21 cellular contexts compared by ENCODE assay signal in genomic region chr6:87692097-87692496, GRCh38. TPM values are rescaled to one million over a fixed set of nuclear protein-coding genes. Genes with fewer than 3 reads are reported as not detected.
DNase-seq lines count a peak whose midpoint lies in the region; ATAC-seq and TF ChIP-seq lines count a peak whose summit lies in the region.
"Had no signal": no experiment of that assay in that cellular context is flagged by ENCODE, and none has a peak within 500 bp of the region (broad histone marks: within the 10 kb centered on the region; RNA-seq: fewer than 3 reads in every experiment).

No MANE protein-coding gene starts in this region.

- DNase-seq in heart right ventricle = no peak
- no peak for DNase-seq in cardiac septum (ENCODE audit: low spot score)
- no peak for DNase-seq in upper lobe of right lung
- no peak for DNase-seq in anterior cingulate cortex (lab: John Stamatoyannopoulos, UW)
- no peak for DNase-seq in endodermal cell
- no peak for DNase-seq in T-helper 2 cell treated with Interferon-gamma antibody and Interleukin-4, amounts not matched to agents 5 μg/mL and 100 μg/mL, for 36 hours (ENCODE audit: low spot score)
- DNase-seq: activated CD4-positive, alpha-beta T cell treated with anti-CD3 and anti-CD28 coated beads for 1 hour; activated CD8-positive, alpha-beta memory T cell treated with anti-CD3 and anti-CD28 coated beads, Interleukin-2, amount 50 U/mL, for 4 hours; activated naive CD8-positive, alpha-beta T cell treated with anti-CD3 and anti-CD28 coated beads, Interleukin-2, amount 10 ng/mL, durations not matched to agents 7 days and 5 days; central memory CD4-positive, alpha-beta T cell; effector memory CD4-positive, alpha-beta T cell; hypothalamus; Karpas-422; NCI-H1417; occipital lobe; SHP77 treated with DMSO at 0.1 percent for 48 hours; stimulated activated naive CD4-positive, alpha-beta T cell; T-helper 2 cell had no signal

- H3K27me3 Mint-ChIP-seq in endodermal cell (ENCODE audit: insufficient read depth) = no peaks in the 10 kb centered on the region
- H3K27me3 Mint-ChIP-seq in T-helper 2 cell treated with Interferon-gamma antibody and Interleukin-4, amounts not matched to agents 5 μg/mL and 100 μg/mL, for 36 hours (ENCODE audit: low read depth) = no peaks in the 10 kb centered on the region
- H3K27me3 Mint-ChIP-seq: activated naive CD8-positive, alpha-beta T cell treated with anti-CD3 and anti-CD28 coated beads, Interleukin-2, amount 10 ng/mL, durations not matched to agents 7 days and 5 days had no signal

- H3K9me2 ChIP-seq in OCI-LY1 (ENCODE audit: low read depth, low read length) = no peaks in the 10 kb centered on the region

- intact Hi-C loops in heart right ventricle (cut with DNase I) = loop anchor here in 4 of 10 donors (10.0 kb wide), 4 partner anchors 97 to 537 kb away; partner anchors contain the start of genes ORC3 (in 1 of the 4), SLC35A1 (in 1 of the 4) and ZNF292 (in 1 of the 4)
- intact Hi-C loops in cardiac septum (cut with DNase I) = loop anchor here (10.0 kb wide), 1 partner anchor 103 kb away; no protein-coding TSS in a partner anchor
- intact Hi-C loops in upper lobe of right lung (cut with DNase I) = no loop called here

- H3K36me3 Mint-ChIP-seq in endodermal cell (ENCODE audit: low read depth) = peaks cover 9% of the 10 kb centered on the region
- peaks cover 13% of the 10 kb centered on the region for H3K36me3 Mint-ChIP-seq in T-helper 2 cell treated with Interferon-gamma antibody and Interleukin-4, amounts not matched to agents 5 μg/mL and 100 μg/mL, for 36 hours (ENCODE audit: low read depth)

- no peak overlapping the region for H3K27ac Mint-ChIP-seq in endodermal cell
- no peak overlapping the region for H3K27ac Mint-ChIP-seq in T-helper 2 cell treated with Interferon-gamma antibody and Interleukin-4, amounts not matched to agents 5 μg/mL and 100 μg/mL, for 36 hours
- H3K27ac Mint-ChIP-seq: activated naive CD8-positive, alpha-beta T cell treated with anti-CD3 and anti-CD28 coated beads, Interleukin-2, amount 10 ng/mL, durations not matched to agents 7 days and 5 days had no signal

- 0 out of 2 replicates have a peak, but pooled peaks cover 3% of the 10 kb centered on the region for H4K20me1 ChIP-seq in OCI-LY1 (ENCODE audit: insufficient read depth, low read length)

- peaks cover 35% of the 10 kb centered on the region for H3K4me1 Mint-ChIP-seq in endodermal cell
- H3K4me1 Mint-ChIP-seq in T-helper 2 cell treated with Interferon-gamma antibody and Interleukin-4, amounts not matched to agents 5 μg/mL and 100 μg/mL, for 36 hours (ENCODE audit: low read depth) = peaks cover 19% of the 10 kb centered on the region

- no peak overlapping the region for H2AFZ ChIP-seq in OCI-LY1 (ENCODE audit: low read length)

- H3K79me2 ChIP-seq in OCI-LY1 (ENCODE audit: insufficient read depth, low read length) = peaks cover 98% of the 10 kb centered on the region

- H3K27me3 ChIP-seq in heart right ventricle (no peaks in the 10 kb centered on the region), OCI-LY1 (ENCODE audit: insufficient read depth, low read length) (no peaks in the 10 kb centered on the region), muscle layer of duodenum (ENCODE audit: low read depth, low read length) (no peaks in the 10 kb centered on the region), upper lobe of right lung (no peaks in the 10 kb centered on the region), endodermal cell (ENCODE audit: control insufficient read depth, insufficient read depth, low read length, poor library complexity, severe bottlenecking) (no peaks in the 10 kb centered on the region)

- TF ChIP-seq CTCF in heart right ventricle (IDR thresholded peaks at IDR 0.05) (no peak), OCI-LY1 (IDR thresholded peaks at IDR 0.05; ENCODE audit: low read length) (no peak), upper lobe of right lung (IDR thresholded peaks at IDR 0.05) (no peak), endodermal cell (conservative IDR thresholded peaks at IDR 0.05) (no peak)

- no peak overlapping the region for H3K4me3 Mint-ChIP-seq in endodermal cell
- H3K4me3 Mint-ChIP-seq in T-helper 2 cell treated with Interferon-gamma antibody and Interleukin-4, amounts not matched to agents 5 μg/mL and 100 μg/mL, for 36 hours = no peak overlapping the region
- H3K4me3 Mint-ChIP-seq: activated naive CD8-positive, alpha-beta T cell treated with anti-CD3 and anti-CD28 coated beads, Interleukin-2, amount 10 ng/mL, durations not matched to agents 7 days and 5 days had no signal

- peak overlapping the region; percentile 1; the same call in 1 of the 2 replicates for H3K4me2 ChIP-seq in OCI-LY1 (ENCODE audit: low read length)

- peak overlapping the region in 6 of 10 donors; percentile 3 to 69 (median 56) for H3K27ac ChIP-seq in heart right ventricle
- H3K27ac ChIP-seq in OCI-LY1 (ENCODE audit: low read depth, low read length, poor library complexity, severe bottlenecking) = peak overlapping the region; percentile 13
- peak overlapping the region; percentile 17 for H3K27ac ChIP-seq in muscle layer of duodenum (ENCODE audit: low read length)
- H3K27ac ChIP-seq in upper lobe of right lung = peak overlapping the region; percentile 2
- H3K27ac ChIP-seq in endodermal cell (ENCODE audit: low read depth, low read length) = no peak overlapping the region
- H3K27ac ChIP-seq: skin epidermis had no signal

- H3K9me3 Mint-ChIP-seq in endodermal cell = no peaks in the 10 kb centered on the region
- no peaks in the 10 kb centered on the region for H3K9me3 Mint-ChIP-seq in T-helper 2 cell treated with Interferon-gamma antibody and Interleukin-4, amounts not matched to agents 5 μg/mL and 100 μg/mL, for 36 hours

- H3K9ac ChIP-seq in OCI-LY1 (ENCODE audit: low read length) = no peak overlapping the region
- no peak overlapping the region for H3K9ac ChIP-seq in endodermal cell (ENCODE audit: extremely low read depth, low read length, poor library complexity, severe bottlenecking)

- H3K4me1 ChIP-seq in heart right ventricle (peaks cover 0 to 99% (median 86%) of the 10 kb centered on the region in 9 donors), OCI-LY1 (ENCODE audit: insufficient read depth, low read length, severe bottlenecking) (peaks cover 62% of the 10 kb centered on the region), muscle layer of duodenum (ENCODE audit: control insufficient read depth in 1 of 2, insufficient read depth in 2 of 2, low read length in 2 of 2) (peaks cover 25 to 68% of the 10 kb centered on the region in 2 donors), upper lobe of right lung (peaks cover 52% of the 10 kb centered on the region), endodermal cell (ENCODE audit: control insufficient read depth, insufficient read depth, low read length) (no peaks in the 10 kb centered on the region)

- WGBS in heart right ventricle, 2 donors = 68% methylated on average over 2 of the region's 2 CpGs
- 94 to 95% methylated on average over 2 of the region's 2 CpGs for WGBS in endodermal cell (ENCODE audit: insufficient coverage in 1 of 2, insufficient read length in 1 of 2), 2 experiments

- H3K36me3 ChIP-seq in heart right ventricle = peaks cover 0 to 17% (median 0%) of the 10 kb centered on the region in 9 donors
- peaks cover 36% of the 10 kb centered on the region for H3K36me3 ChIP-seq in OCI-LY1 (ENCODE audit: insufficient read depth, low read length)
- H3K36me3 ChIP-seq in muscle layer of duodenum (ENCODE audit: control insufficient read depth in 1 of 2, insufficient read depth in 2 of 2, low read length in 2 of 2) = peaks cover 0 to 5% of the 10 kb centered on the region in 2 donors
- H3K36me3 ChIP-seq in upper lobe of right lung = no peaks in the 10 kb centered on the region
- peaks cover 30% of the 10 kb centered on the region for H3K36me3 ChIP-seq in endodermal cell (ENCODE audit: control insufficient read depth, insufficient read depth, low read length)

- no peaks in the 10 kb centered on the region for H3K9me3 ChIP-seq in heart right ventricle
- H3K9me3 ChIP-seq in OCI-LY1 (ENCODE audit: low read length) = no peaks in the 10 kb centered on the region
- H3K9me3 ChIP-seq in muscle layer of duodenum (ENCODE audit: control insufficient read depth in 1 of 2, low read length in 2 of 2) = no peaks in the 10 kb centered on the region
- no peaks in the 10 kb centered on the region for H3K9me3 ChIP-seq in upper lobe of right lung
- H3K9me3 ChIP-seq in endodermal cell (ENCODE audit: control insufficient read depth, low read length) = no peaks in the 10 kb centered on the region

- ATAC-seq in heart right ventricle (no peak), upper lobe of right lung (no peak)

- no peaks in the 10 kb centered on the region for H3F3A ChIP-seq in OCI-LY1 (ENCODE audit: insufficient read depth, low read length)

- H3K4me3 ChIP-seq in heart right ventricle (no peak overlapping the region), OCI-LY1 (ENCODE audit: low read depth, low read length, poor library complexity, severe bottlenecking) (no peak overlapping the region), muscle layer of duodenum (ENCODE audit: low read depth in 1 of 2, low read length in 2 of 2) (no peak overlapping the region), upper lobe of right lung (no peak overlapping the region), endodermal cell (ENCODE audit: low read length) (no peak overlapping the region)
- H3K4me3 ChIP-seq: skin epidermis had no signal

RNA-seq across cellular contexts. Expression of gene AKIRIN2, which starts 9.9 kb away (rescaled TPM):
- total RNA-seq in heart right ventricle = 10 to 100 TPM; 33.9 to 56.0 (median 43.8) TPM
- polyA plus RNA-seq in heart right ventricle = 10 to 100 TPM; 14.8 to 31.7 TPM
- 52.8 TPM for total RNA-seq in cardiac septum
- total RNA-seq in upper lobe of right lung = 56.6 TPM
- 10 to 100 TPM; 70.4 to 73.5 TPM for total RNA-seq in endodermal cell
- 78.6 TPM for polyA plus RNA-seq in endodermal cell (2013, experiment 1 of 2)
- polyA plus RNA-seq in endodermal cell (2013, experiment 2 of 2) = 71.6 TPM
